ENCODE assay signal across 1 cellular context in genomic region chr19:5621945-5622464, GRCh38.
A peak's percentile ranks its signal among the peaks of the same experiment; 100 is the strongest.
TF ChIP-seq lines count a peak whose summit lies in the region.

No MANE protein-coding gene starts in this region.

TF ChIP-seq in H1, 55 proteins besides CTCF, POLR2A, EP300 and RAD21:
- TF ChIP-seq HDAC2 (IDR thresholded peaks at IDR 0.05; ENCODE audit: borderline replicate concordance in 1 of 2, low read depth in 2 of 2, low read length in 2 of 2), result peak in 1 of 2 experiments; percentile 98; a peak in 1 of 4 replicates
- peak; percentile 94 for TF ChIP-seq SAP30 (IDR thresholded peaks at IDR 0.05; ENCODE audit: insufficient read depth, insufficient replicate concordance, low read length)
- TF ChIP-seq KDM1A (IDR thresholded peaks at IDR 0.05; ENCODE audit: borderline replicate concordance, low read length), result peak; percentile 95
- TF ChIP-seq NRF1 (IDR thresholded peaks at IDR 0.05; ENCODE audit: low read depth, low read length), result no peak
